Comparison of ENCODE assay signal across 21 cellular contexts in genomic region chr3:48587686-48588085, GRCh38. TPM values are rescaled to one million over a fixed set of nuclear protein-coding genes. Genes with fewer than 3 reads are reported as not detected.
DNase-seq lines count a peak whose midpoint lies in the region; ATAC-seq and TF ChIP-seq lines count a peak whose summit lies in the region.
"Had no signal": no experiment of that assay in that cellular context is flagged by ENCODE, and none has a peak within 500 bp of the region (broad histone marks: within the 10 kb centered on the region; RNA-seq: fewer than 3 reads in every experiment).

No MANE protein-coding gene starts in this region.

- 81% methylated on average over 11 of the region's 11 CpGs for WGBS in right cardiac atrium

- H3K4me3 ChIP-seq in breast epithelium (no peak overlapping the region), right cardiac atrium (ENCODE audit: low read length) (no peak overlapping the region)
- H3K4me3 ChIP-seq: GM12878, HAP-1 had no signal

- H3K4me3 Mint-ChIP-seq in MCF 10A (ENCODE audit: unreplicated experiment) (no peak overlapping the region), chondrocyte (ENCODE audit: unreplicated experiment) (no peak overlapping the region)
- H3K4me3 Mint-ChIP-seq: CD4-positive, alpha-beta memory T cell; HFFc6 had no signal

- H3K9me3 ChIP-seq in breast epithelium, result no peaks in the 10 kb centered on the region
- no peaks in the 10 kb centered on the region for H3K9me3 ChIP-seq in right cardiac atrium (ENCODE audit: control insufficient read depth, low read length)
- H3K9me3 ChIP-seq: HAP-1 had no signal

- no peak for ATAC-seq in right cardiac atrium
- no peak for ATAC-seq in SK-N-SH treated with all-trans-retinoic acid at 6 μM for 48 hours
- ATAC-seq: GM12878 had no signal

- no peak for TF ChIP-seq POLR2A in breast epithelium (IDR thresholded peaks at IDR 0.05)

- DNase-seq in MCF 10A (ENCODE audit: unreplicated experiment) (no peak), breast epithelium (ENCODE audit: low spot score in 2 of 2) (no peak), RPMI8226 (peak; percentile 25), chondrocyte (ENCODE audit: low spot score) (no peak), right cardiac atrium (no peak), GM13976 (ENCODE audit: low spot score) (no peak)
- DNase-seq: C1 segment of cervical spinal cord; Calu3; CD4-positive, alpha-beta memory T cell; COR-L47; DMS79; EL; GDM1; GOT3; HFFc6 had no signal

- no peak for TF ChIP-seq CTCF in MCF 10A (IDR thresholded peaks at IDR 0.05; ENCODE audit: unreplicated experiment)
- no peak for TF ChIP-seq CTCF in breast epithelium (IDR thresholded peaks at IDR 0.05)
- TF ChIP-seq CTCF in chondrocyte (IDR thresholded peaks at IDR 0.05), result no peak
- TF ChIP-seq CTCF in GM13976 (IDR thresholded peaks at IDR 0.05; ENCODE audit: borderline replicate concordance, control extremely low read depth, extremely low read depth, insufficient read depth, missing control alignments), result no peak

- POLR2A ChIA-PET in MCF 10A (lab: Yijun Ruan, JAX), result interaction anchor here (0.6 kb wide), 1 partner anchor 99 kb away, joined by 4 read pairs; no protein-coding TSS in a partner anchor

- no peaks in the 10 kb centered on the region for H3K4me1 ChIP-seq in breast epithelium
- H3K4me1 ChIP-seq in right cardiac atrium (ENCODE audit: control insufficient read depth, insufficient read depth, low read length), result no peaks in the 10 kb centered on the region
- H3K4me1 ChIP-seq: HAP-1 had no signal

- peak overlapping the region; percentile 6 for H3K27ac Mint-ChIP-seq in MCF 10A (ENCODE audit: low read depth, unreplicated experiment)
- H3K27ac Mint-ChIP-seq in chondrocyte (ENCODE audit: unreplicated experiment), result peak overlapping the region; percentile 8
- H3K27ac Mint-ChIP-seq: CD4-positive, alpha-beta memory T cell; HFFc6 had no signal

- intact Hi-C loops in MCF 10A (cut with micrococcal nuclease), result no loop called here
- intact Hi-C loops in breast epithelium (cut with DNase I; ENCODE audit: low total_unique reads), result no loop called here
- intact Hi-C loops in right cardiac atrium (cut with DNase I), result no loop called here

- peaks cover 43% of the 10 kb centered on the region for H3K36me3 Mint-ChIP-seq in MCF 10A (ENCODE audit: insufficient read depth, unreplicated experiment)
- peaks cover 8% of the 10 kb centered on the region for H3K36me3 Mint-ChIP-seq in chondrocyte (ENCODE audit: low read depth)
- H3K36me3 Mint-ChIP-seq: CD4-positive, alpha-beta memory T cell had no signal

- CTCF ChIA-PET in MCF 10A (lab: Yijun Ruan, JAX), result interaction anchor here (0.5 to 1.3 kb wide), 3 partner anchors 26 to 277 kb away, joined by 3 to 4 read pairs (median 3); no protein-coding TSS in a partner anchor

- H3K27ac ChIP-seq in breast epithelium (no peak overlapping the region), right cardiac atrium (ENCODE audit: low read length) (no peak overlapping the region)

- H3K36me3 ChIP-seq in breast epithelium, result no peaks in the 10 kb centered on the region
- H3K36me3 ChIP-seq: HAP-1 had no signal

- no TSS peak for BruUV-seq in MCF 10A (replicated peaks; lab: Mats Ljungman, UMichigan)

- H3K27me3 Mint-ChIP-seq in MCF 10A (ENCODE audit: insufficient read depth, unreplicated experiment), result no peaks in the 10 kb centered on the region
- no peaks in the 10 kb centered on the region for H3K27me3 Mint-ChIP-seq in chondrocyte (ENCODE audit: low read depth)

- in situ Hi-C loops in GM13976 (cut with MboI; ENCODE audit: low sequenced_read_pairs, unreplicated experiment), result no loop called here

- H3K4me1 Mint-ChIP-seq in MCF 10A (ENCODE audit: insufficient read depth, unreplicated experiment), result peaks cover 13% of the 10 kb centered on the region
- H3K4me1 Mint-ChIP-seq in chondrocyte (ENCODE audit: low read depth), result no peaks in the 10 kb centered on the region
- H3K4me1 Mint-ChIP-seq: CD4-positive, alpha-beta memory T cell had no signal

- H3K27me3 ChIP-seq in breast epithelium (no peaks in the 10 kb centered on the region), right cardiac atrium (ENCODE audit: control insufficient read depth, insufficient read depth) (no peaks in the 10 kb centered on the region)

- H3K9me3 Mint-ChIP-seq in MCF 10A (ENCODE audit: unreplicated experiment) (no peaks in the 10 kb centered on the region), chondrocyte (ENCODE audit: low read depth) (no peaks in the 10 kb centered on the region)
- H3K9me3 Mint-ChIP-seq: HFFc6 had no signal

TF ChIP-seq in SK-N-SH treated with all-trans-retinoic acid at 6 μM for 48 hours, 23 proteins besides CTCF, POLR2A, EP300 and RAD21 (continues in another document):
- no peak for TF ChIP-seq ARNTL (CRISPR knock-in tag; IDR thresholded peaks at IDR 0.05; ENCODE audit: borderline replicate concordance, low read depth)
- TF ChIP-seq TOX (CRISPR knock-in tag; IDR thresholded peaks at IDR 0.05; ENCODE audit: borderline replicate concordance), result no peak
- TF ChIP-seq ZC3H10 (CRISPR knock-in tag; IDR thresholded peaks at IDR 0.05), result no peak
- TF ChIP-seq, protein P1, sequence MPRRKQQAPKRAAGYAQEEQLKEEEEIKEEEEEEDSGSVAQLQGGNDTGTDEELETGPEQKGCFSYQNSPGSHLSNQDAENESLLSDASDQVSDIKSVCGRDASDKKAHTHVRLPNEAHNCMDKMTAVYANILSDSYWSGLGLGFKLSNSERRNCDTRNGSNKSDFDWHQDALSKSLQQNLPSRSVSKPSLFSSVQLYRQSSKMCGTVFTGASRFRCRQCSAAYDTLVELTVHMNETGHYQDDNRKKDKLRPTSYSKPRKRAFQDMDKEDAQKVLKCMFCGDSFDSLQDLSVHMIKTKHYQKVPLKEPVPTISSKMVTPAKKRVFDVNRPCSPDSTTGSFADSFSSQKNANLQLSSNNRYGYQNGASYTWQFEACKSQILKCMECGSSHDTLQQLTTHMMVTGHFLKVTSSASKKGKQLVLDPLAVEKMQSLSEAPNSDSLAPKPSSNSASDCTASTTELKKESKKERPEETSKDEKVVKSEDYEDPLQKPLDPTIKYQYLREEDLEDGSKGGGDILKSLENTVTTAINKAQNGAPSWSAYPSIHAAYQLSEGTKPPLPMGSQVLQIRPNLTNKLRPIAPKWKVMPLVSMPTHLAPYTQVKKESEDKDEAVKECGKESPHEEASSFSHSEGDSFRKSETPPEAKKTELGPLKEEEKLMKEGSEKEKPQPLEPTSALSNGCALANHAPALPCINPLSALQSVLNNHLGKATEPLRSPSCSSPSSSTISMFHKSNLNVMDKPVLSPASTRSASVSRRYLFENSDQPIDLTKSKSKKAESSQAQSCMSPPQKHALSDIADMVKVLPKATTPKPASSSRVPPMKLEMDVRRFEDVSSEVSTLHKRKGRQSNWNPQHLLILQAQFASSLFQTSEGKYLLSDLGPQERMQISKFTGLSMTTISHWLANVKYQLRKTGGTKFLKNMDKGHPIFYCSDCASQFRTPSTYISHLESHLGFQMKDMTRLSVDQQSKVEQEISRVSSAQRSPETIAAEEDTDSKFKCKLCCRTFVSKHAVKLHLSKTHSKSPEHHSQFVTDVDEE (CRISPR knock-in tag; IDR thresholded peaks at IDR 0.05), result no peak
- no peak for TF ChIP-seq ZFP30 (CRISPR knock-in tag; IDR thresholded peaks at IDR 0.05)
- TF ChIP-seq ZFP3 (CRISPR knock-in tag; IDR thresholded peaks at IDR 0.05), result no peak
- TF ChIP-seq, protein P2, sequence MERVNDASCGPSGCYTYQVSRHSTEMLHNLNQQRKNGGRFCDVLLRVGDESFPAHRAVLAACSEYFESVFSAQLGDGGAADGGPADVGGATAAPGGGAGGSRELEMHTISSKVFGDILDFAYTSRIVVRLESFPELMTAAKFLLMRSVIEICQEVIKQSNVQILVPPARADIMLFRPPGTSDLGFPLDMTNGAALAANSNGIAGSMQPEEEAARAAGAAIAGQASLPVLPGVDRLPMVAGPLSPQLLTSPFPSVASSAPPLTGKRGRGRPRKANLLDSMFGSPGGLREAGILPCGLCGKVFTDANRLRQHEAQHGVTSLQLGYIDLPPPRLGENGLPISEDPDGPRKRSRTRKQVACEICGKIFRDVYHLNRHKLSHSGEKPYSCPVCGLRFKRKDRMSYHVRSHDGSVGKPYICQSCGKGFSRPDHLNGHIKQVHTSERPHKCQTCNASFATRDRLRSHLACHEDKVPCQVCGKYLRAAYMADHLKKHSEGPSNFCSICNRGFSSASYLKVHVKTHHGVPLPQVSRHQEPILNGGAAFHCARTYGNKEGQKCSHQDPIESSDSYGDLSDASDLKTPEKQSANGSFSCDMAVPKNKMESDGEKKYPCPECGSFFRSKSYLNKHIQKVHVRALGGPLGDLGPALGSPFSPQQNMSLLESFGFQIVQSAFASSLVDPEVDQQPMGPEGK (CRISPR knock-in tag; IDR thresholded peaks at IDR 0.05; ENCODE audit: borderline replicate concordance), result no peak
- TF ChIP-seq OSR1 (CRISPR knock-in tag; IDR thresholded peaks at IDR 0.05), result no peak

RNA-seq across cellular contexts. Expression of gene COL7A1, which starts 7.4 kb away (rescaled TPM):
- 44.2 and 60.5 TPM in 2 replicates for total RNA-seq in MCF 10A (2022)
- 10 to 100 TPM in 2 of 3 donors, under 1 TPM in 1; 0.48 to 18.6 (median 12.5) TPM for total RNA-seq in breast epithelium
- total RNA-seq in chondrocyte, result 15.9 to 36.6 TPM (median 36.5 TPM) in 3 replicates
- total RNA-seq in right cardiac atrium, result 10 to 100 TPM in 2 of 4 donors, 1 to 10 TPM in 2; 4.8 to 20.4 (median 10.6) TPM
- 8.7 TPM for polyA plus RNA-seq in right cardiac atrium
- polyA plus RNA-seq: CD4-positive, alpha-beta memory T cell had no signal

RNA-seq across cellular contexts. Expression of gene UQCRC1, which starts 21.8 kb away (rescaled TPM):
- total RNA-seq in MCF 10A (2022) (383 and 413 TPM in 2 replicates), breast epithelium (100 to 1,000 TPM; 163 to 230 (median 180) TPM), chondrocyte (223 to 258 TPM (median 233 TPM) in 3 replicates), right cardiac atrium (100 to 1,000 TPM; 622 to 677 (median 648) TPM)
- 865 TPM for polyA plus RNA-seq in right cardiac atrium

RNA-seq across cellular contexts. Expression of gene UCN2, which starts 24.1 kb away (rescaled TPM):
- total RNA-seq in MCF 10A (2022) (1.5 and 3.8 TPM in 2 replicates), breast epithelium (under 1 TPM in 1 of 3 donors, not detected in 2; 0.44 TPM), chondrocyte (1.6 to 3.4 TPM (median 3.3 TPM) in 3 replicates), right cardiac atrium (not detected)
- polyA plus RNA-seq in right cardiac atrium, result 0.16 TPM
- total RNA-seq: CD4-positive, alpha-beta memory T cell; GM12878 had no signal
- polyA plus RNA-seq: CD4-positive, alpha-beta memory T cell had no signal

RNA-seq across cellular contexts. Expression of gene PFKFB4, which starts 31.1 kb away (rescaled TPM):
- total RNA-seq in MCF 10A (2022) (3.4 and 4.6 TPM in 2 replicates), breast epithelium (1 to 10 TPM; 1.8 to 6.9 (median 5.2) TPM), chondrocyte (14.6 to 23.2 TPM (median 19.9 TPM) in 3 replicates), right cardiac atrium (1 to 10 TPM; 1.9 to 2.7 (median 2.1) TPM)
- 0.75 TPM for polyA plus RNA-seq in right cardiac atrium

RNA-seq across cellular contexts. Expression of gene TMEM89, which starts 33.9 kb away (rescaled TPM):
- total RNA-seq in MCF 10A (2022), result not detected in 2 replicates
- total RNA-seq in breast epithelium, result not detected
- 0.70 TPM in 1 of 3 replicates, not detected in the others for total RNA-seq in chondrocyte
- not detected for total RNA-seq in right cardiac atrium
- polyA plus RNA-seq in right cardiac atrium, result not detected
- total RNA-seq: A172; A673; Calu3; CD4-positive, alpha-beta memory T cell; GM12878 had no signal
- polyA plus RNA-seq: BJ; CD4-positive, alpha-beta memory T cell; GM12878 had no signal
